ENCODE assay signal across 19 cellular contexts in genomic region chr18:5746844-5747243, GRCh38.
DNase-seq lines count a peak whose midpoint lies in the region; ATAC-seq lines count a peak whose summit lies in the region.
"Had no signal": no experiment of that assay in that cellular context is flagged by ENCODE, and none has a peak within 500 bp of the region (broad histone marks: within the 10 kb centered on the region; RNA-seq: fewer than 3 reads in every experiment).

No MANE protein-coding gene starts in this region.

- peak; percentile 42 for ATAC-seq in GM18508 (IDR thresholded peaks at IDR 0.05; ENCODE audit: insufficient read depth, unreplicated experiment)
- ATAC-seq in natural killer cell treated with Interleukin-12 subunit alpha and Interleukin-12 subunit beta and Interleukin-15 and Interleukin-18, amount 100 ng/mL, for 72 hours: no peak
- ATAC-seq in GM19397 (IDR thresholded peaks at IDR 0.05; ENCODE audit: unreplicated experiment): no peak
- ATAC-seq: naive thymus-derived CD4-positive, alpha-beta T cell had no signal

- no peak overlapping the region for H3K9ac ChIP-seq in HUES48 (ENCODE audit: low read depth, low read length)

- no peaks in the 10 kb centered on the region for H3K4me1 ChIP-seq in HUES48 (ENCODE audit: control insufficient read depth, insufficient read depth, low read length)

- H3K27ac ChIP-seq in HUES48 (ENCODE audit: low read depth, low read length): peak overlapping the region; percentile 71
- H3K27ac ChIP-seq: skin epidermis had no signal

- H3K27me3 Mint-ChIP-seq in natural killer cell treated with Interleukin-12 subunit alpha and Interleukin-12 subunit beta and Interleukin-15 and Interleukin-18, amount 100 ng/mL, for 72 hours: peaks cover 0 to 2% of the 10 kb centered on the region in 2 donors
- peaks cover 0 to 5% (median under 1%) of the 10 kb centered on the region in 3 donors for H3K27me3 Mint-ChIP-seq in immature natural killer cell (ENCODE audit: low read depth in 3 of 3)

- H3K9me3 ChIP-seq in HUES48 (ENCODE audit: control insufficient read depth, insufficient read depth, low read length): no peaks in the 10 kb centered on the region

- H3K4me3 Mint-ChIP-seq in natural killer cell treated with Interleukin-12 subunit alpha and Interleukin-12 subunit beta and Interleukin-15 and Interleukin-18, amount 100 ng/mL, for 72 hours: no peak overlapping the region
- no peak overlapping the region for H3K4me3 Mint-ChIP-seq in immature natural killer cell
- H3K4me3 Mint-ChIP-seq: CD4-positive, alpha-beta memory T cell; naive thymus-derived CD4-positive, alpha-beta T cell had no signal

- no peak overlapping the region for H3K27ac Mint-ChIP-seq in natural killer cell treated with Interleukin-12 subunit alpha and Interleukin-12 subunit beta and Interleukin-15 and Interleukin-18, amount 100 ng/mL, for 72 hours
- no peak overlapping the region for H3K27ac Mint-ChIP-seq in immature natural killer cell
- H3K27ac Mint-ChIP-seq: CD4-positive, alpha-beta memory T cell; naive thymus-derived CD4-positive, alpha-beta T cell had no signal

- H3K9me3 Mint-ChIP-seq in natural killer cell treated with Interleukin-12 subunit alpha and Interleukin-12 subunit beta and Interleukin-15 and Interleukin-18, amount 100 ng/mL, for 72 hours: peaks cover 2% of the 10 kb centered on the region
- peaks cover 0 to 5% (median 0%) of the 10 kb centered on the region in 6 donors for H3K9me3 Mint-ChIP-seq in immature natural killer cell

- no peak overlapping the region for H3K4me3 ChIP-seq in HUES48 (ENCODE audit: low read depth, low read length)
- H3K4me3 ChIP-seq: skin epidermis had no signal

- DNase-seq in COLO829 (ENCODE audit: low spot score): peak; percentile 91
- DNase-seq in SW480 (ENCODE audit: low spot score): peak; percentile 21
- no peak for DNase-seq in natural killer cell treated with Interleukin-12 subunit alpha and Interleukin-12 subunit beta and Interleukin-15 and Interleukin-18, amount 100 ng/mL, for 72 hours (ENCODE audit: low spot score)
- no peak for DNase-seq in immature natural killer cell
- DNase-seq in Kasumi-1 (lab: John Stamatoyannopoulos, UW): no peak
- DNase-seq: activated CD4-positive, alpha-beta T cell treated with anti-CD3 and anti-CD28 coated beads, Interleukin-2, amount 50 U/mL, for 1 hour; activated T-cell treated with anti-CD3 and anti-CD28 coated beads for 4 hours; CD4-positive, alpha-beta memory T cell; effector memory CD4-positive, alpha-beta T cell; GDM1; hippocampal formation; kidney glomerular epithelial cell; naive thymus-derived CD4-positive, alpha-beta T cell; posterior cingulate gyrus; stimulated activated CD8-positive, alpha-beta memory T cell treated with anti-CD3 and anti-CD28 coated beads, Interleukin-4, amount 100 ng/mL, for 48 hours had no signal

- no peaks in the 10 kb centered on the region for H3K36me3 Mint-ChIP-seq in natural killer cell treated with Interleukin-12 subunit alpha and Interleukin-12 subunit beta and Interleukin-15 and Interleukin-18, amount 100 ng/mL, for 72 hours
- no peaks in the 10 kb centered on the region for H3K36me3 Mint-ChIP-seq in immature natural killer cell
- H3K36me3 Mint-ChIP-seq: CD4-positive, alpha-beta memory T cell; naive thymus-derived CD4-positive, alpha-beta T cell had no signal

- no peaks in the 10 kb centered on the region for H3K36me3 ChIP-seq in HUES48 (ENCODE audit: control insufficient read depth, insufficient read depth, low read length)

- no peaks in the 10 kb centered on the region for H3K4me1 Mint-ChIP-seq in natural killer cell treated with Interleukin-12 subunit alpha and Interleukin-12 subunit beta and Interleukin-15 and Interleukin-18, amount 100 ng/mL, for 72 hours (ENCODE audit: low read depth in 2 of 2)
- H3K4me1 Mint-ChIP-seq in immature natural killer cell: no peaks in the 10 kb centered on the region
- H3K4me1 Mint-ChIP-seq: CD4-positive, alpha-beta memory T cell; naive thymus-derived CD4-positive, alpha-beta T cell had no signal

- H3K27me3 ChIP-seq in HUES48 (ENCODE audit: control insufficient read depth, insufficient read depth, low read length): peaks cover 8% of the 10 kb centered on the region

Comparison
In these comparisons a context has a peak if more than half of its experiments do, and no peak if none do; other contexts are left out.
1. DNase-seq: peak in COLO829 (single experiment) and SW480 (single experiment); none in natural killer cell treated with Interleukin-12 subunit alpha and Interleukin-12 subunit beta and Interleukin-15 and Interleukin-18, amount 100 ng/mL, for 72 hours (single experiment), immature natural killer cell (0 of 3) and Kasumi-1 (0 of 2).